In the genomic region with DNA sequence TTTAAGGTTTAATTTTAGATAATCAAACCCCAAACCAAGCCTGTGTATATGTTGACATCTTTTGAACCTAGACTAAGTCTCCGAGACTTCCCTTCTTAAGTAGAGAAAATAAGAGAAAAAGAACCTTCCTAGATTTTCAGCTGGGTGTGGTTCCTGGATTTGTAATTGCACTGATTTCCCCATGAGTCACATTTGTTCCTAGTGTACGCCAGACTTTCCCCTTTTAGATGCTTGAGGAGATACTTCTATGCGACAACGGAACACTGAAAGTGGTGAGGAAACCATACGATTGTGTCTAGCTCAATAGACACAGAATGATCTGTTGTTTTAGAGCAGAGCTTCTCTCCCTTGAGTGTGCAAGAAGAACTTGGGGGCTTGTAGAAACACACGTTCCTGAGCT, we compare ENCODE assay signal across 15 cellular contexts.
A peak's percentile ranks its signal among the peaks of the same experiment; 100 is the strongest.
DNase-seq lines count a peak whose midpoint lies in the region; ATAC-seq and TF ChIP-seq lines count a peak whose summit lies in the region.
"Had no signal": no experiment of that assay in that cellular context is flagged by ENCODE, and none has a peak within 500 bp of the region (broad histone marks: within the 10 kb centered on the region; RNA-seq: fewer than 3 reads in every experiment).

No MANE protein-coding gene starts in this region.

- 68% methylated on average over 6 of the region's 6 CpGs for WGBS in smooth muscle cell (ENCODE audit: low lambda C conversion rate)

- TF ChIP-seq CTCF in fibroblast of the aortic adventitia (IDR thresholded peaks at IDR 0.05; ENCODE audit: insufficient read depth, low read length) (no peak), smooth muscle cell (IDR thresholded peaks at IDR 0.05; ENCODE audit: borderline replicate concordance, insufficient read depth, poor library complexity, severe bottlenecking) (no peak)

- DNase-seq in A172 (ENCODE audit: low spot score) (peak; percentile 4), RPMI7951 (ENCODE audit: low read depth) (peak; percentile 0), fibroblast of the aortic adventitia (ENCODE audit: low read depth) (peak; percentile 66), posterior vena cava (ENCODE audit: low spot score) (no peak), cerebellar nuclear complex (lab: John Stamatoyannopoulos, UW) (no peak), smooth muscle cell (lab: John Stamatoyannopoulos, UW; ENCODE audit: unreplicated experiment) (no peak)
- DNase-seq: Calu3, foreskin melanocyte, NCI-H2029 treated with DMSO at 0.1 percent for 48 hours, NCI-H82, Peyer's patch, upper lobe of left lung had no signal

- no peaks in the 10 kb centered on the region for H3K27me3 ChIP-seq in muscle layer of duodenum (ENCODE audit: low read depth, low read length)
- H3K27me3 ChIP-seq in smooth muscle cell (ENCODE audit: low read depth) = no peaks in the 10 kb centered on the region
- H3K27me3 ChIP-seq: Peyer's patch, upper lobe of left lung had no signal

- peaks cover 0 to 4% of the 10 kb centered on the region in 2 donors for H3K4me1 ChIP-seq in muscle layer of duodenum (ENCODE audit: control insufficient read depth in 1 of 2, insufficient read depth in 2 of 2, low read length in 2 of 2)
- no peaks in the 10 kb centered on the region for H3K4me1 ChIP-seq in smooth muscle cell (ENCODE audit: low read depth)
- H3K4me1 ChIP-seq: Peyer's patch had no signal

- intact Hi-C loops in posterior vena cava (cut with DNase I) = no loop called here

- no peak overlapping the region for H2AFZ ChIP-seq in smooth muscle cell (ENCODE audit: low read depth)

- H3K79me2 ChIP-seq in smooth muscle cell (ENCODE audit: low read depth) = no peaks in the 10 kb centered on the region

- no peak overlapping the region for H3K4me3 ChIP-seq in fibroblast of the aortic adventitia (ENCODE audit: low read depth, low read length)
- no peak overlapping the region for H3K4me3 ChIP-seq in muscle layer of duodenum (ENCODE audit: low read depth in 1 of 2, low read length in 2 of 2)
- no peak overlapping the region for H3K4me3 ChIP-seq in smooth muscle cell
- H3K4me3 ChIP-seq: Peyer's patch, upper lobe of left lung had no signal

- no peak overlapping the region for H3K4me2 ChIP-seq in smooth muscle cell

- H3K27ac ChIP-seq in muscle layer of duodenum (ENCODE audit: low read length) (peak overlapping the region; percentile 23), smooth muscle cell (ENCODE audit: low read depth) (no peak overlapping the region)
- H3K27ac ChIP-seq: Peyer's patch had no signal

- H3F3A ChIP-seq in smooth muscle cell (ENCODE audit: low read depth) = no peaks in the 10 kb centered on the region

- H3K36me3 ChIP-seq in muscle layer of duodenum (ENCODE audit: control insufficient read depth in 1 of 2, insufficient read depth in 2 of 2, low read length in 2 of 2) (no peaks in the 10 kb centered on the region), smooth muscle cell (ENCODE audit: low read depth) (no peaks in the 10 kb centered on the region)
- H3K36me3 ChIP-seq: Peyer's patch, upper lobe of left lung had no signal

- no peaks in the 10 kb centered on the region for H4K20me1 ChIP-seq in smooth muscle cell (ENCODE audit: low read depth)

- no peak for ATAC-seq in GM18868 (IDR thresholded peaks at IDR 0.05; ENCODE audit: unreplicated experiment)
- ATAC-seq: stimulated activated effector memory CD8-positive, alpha-beta T cell treated with anti-CD3 and anti-CD28 coated beads, Interleukin-12 subunit alpha, Interleukin-12 subunit beta, amount 100 ng/mL, for 72 hours had no signal

- H3K9me3 ChIP-seq in muscle layer of duodenum (ENCODE audit: control insufficient read depth in 1 of 2, low read length in 2 of 2) (no peaks in the 10 kb centered on the region), smooth muscle cell (replicated peaks; ENCODE audit: low read depth) (no peaks in the 10 kb centered on the region)
- H3K9me3 ChIP-seq: Peyer's patch, upper lobe of left lung had no signal

- no peak overlapping the region for H3K9ac ChIP-seq in smooth muscle cell (ENCODE audit: low read depth)

Comparison
In these comparisons a context has a peak if more than half of its experiments do, and no peak if none do; other contexts are left out.
1. DNase-seq: peak in A172 (single experiment), RPMI7951 (single experiment) and fibroblast of the aortic adventitia (single experiment); none in posterior vena cava (single experiment), cerebellar nuclear complex (0 of 2) and smooth muscle cell (single experiment).